13 cellular contexts compared by ENCODE assay signal in genomic region chr9:117046666-117047327, GRCh38.
DNase-seq lines count a peak whose midpoint lies in the region; ATAC-seq and TF ChIP-seq lines count a peak whose summit lies in the region.
"Had no signal": no experiment of that assay in that cellular context is flagged by ENCODE, and none has a peak within 500 bp of the region (broad histone marks: within the 10 kb centered on the region; RNA-seq: fewer than 3 reads in every experiment).

No MANE protein-coding gene starts in this region.

- H3K4me3 ChIP-seq in foreskin fibroblast (ENCODE audit: low read depth in 1 of 2, low read length in 2 of 2) (no peak overlapping the region), suprapubic skin (no peak overlapping the region)
- H3K4me3 ChIP-seq: tibial artery had no signal

- H3K36me3 ChIP-seq in suprapubic skin, result no peaks in the 10 kb centered on the region
- H3K36me3 ChIP-seq: tibial artery had no signal

- no peaks in the 10 kb centered on the region for H3K27me3 ChIP-seq in suprapubic skin
- H3K27me3 ChIP-seq: tibial artery had no signal

- H3K27ac ChIP-seq in suprapubic skin, result no peak overlapping the region
- H3K27ac ChIP-seq: tibial artery had no signal

- no peaks in the 10 kb centered on the region for H3K4me1 ChIP-seq in suprapubic skin
- H3K4me1 ChIP-seq: tibial artery had no signal

- no peaks in the 10 kb centered on the region for H3K9me3 ChIP-seq in suprapubic skin
- H3K9me3 ChIP-seq: tibial artery had no signal

- TF ChIP-seq EP300 in suprapubic skin (IDR thresholded peaks at IDR 0.05), result no peak

- DNase-seq in foreskin fibroblast, result no peak
- DNase-seq in activated T-cell treated with anti-CD3 and anti-CD28 coated beads for 4 hours, result no peak
- DNase-seq in suprapubic skin (ENCODE audit: low spot score in 2 of 2), result no peak
- DNase-seq in NCI-H748 treated with DMSO at 0.1 percent for 48 hours (lab: John Stamatoyannopoulos, UW), result no peak
- DNase-seq: dermis blood vessel endothelial cell; naive thymus-derived CD4-positive, alpha-beta T cell; NCI-H510A; stimulated activated CD4-positive, alpha-beta T cell treated with anti-CD3 and anti-CD28 coated beads, Interleukin-4, amount 100 ng/mL, for 24 hours; tibial artery had no signal

- 77% methylated on average over 3 of the region's 3 CpGs for WGBS in suprapubic skin

- TF ChIP-seq CTCF in GM12872 (IDR thresholded peaks at IDR 0.05; ENCODE audit: insufficient read depth, low read depth, low read length) (peak; percentile 26; the same call in 1 of the 3 replicates), foreskin fibroblast (IDR thresholded peaks at IDR 0.05; ENCODE audit: low read depth, low read length) (peak; percentile 21), suprapubic skin (IDR thresholded peaks at IDR 0.05) (no peak)

- TF ChIP-seq POLR2A in suprapubic skin (IDR thresholded peaks at IDR 0.05), result no peak

- ATAC-seq in GM21526 (IDR thresholded peaks at IDR 0.05; ENCODE audit: low FRiP score, unreplicated experiment) (peak; percentile 78), HG03521 (IDR thresholded peaks at IDR 0.05; ENCODE audit: unreplicated experiment) (peak; percentile 66), HG03159 (IDR thresholded peaks at IDR 0.05; ENCODE audit: unreplicated experiment) (no peak)
- ATAC-seq: naive thymus-derived CD4-positive, alpha-beta T cell had no signal

Comparison
In these comparisons a context has a peak if more than half of its experiments do, and no peak if none do; other contexts are left out.
1. CTCF ChIP-seq: peak in GM12872 (single experiment) and foreskin fibroblast (single experiment); none in suprapubic skin (0 of 2).